ENCODE assay signal across 24 cellular contexts in the genomic region with DNA sequence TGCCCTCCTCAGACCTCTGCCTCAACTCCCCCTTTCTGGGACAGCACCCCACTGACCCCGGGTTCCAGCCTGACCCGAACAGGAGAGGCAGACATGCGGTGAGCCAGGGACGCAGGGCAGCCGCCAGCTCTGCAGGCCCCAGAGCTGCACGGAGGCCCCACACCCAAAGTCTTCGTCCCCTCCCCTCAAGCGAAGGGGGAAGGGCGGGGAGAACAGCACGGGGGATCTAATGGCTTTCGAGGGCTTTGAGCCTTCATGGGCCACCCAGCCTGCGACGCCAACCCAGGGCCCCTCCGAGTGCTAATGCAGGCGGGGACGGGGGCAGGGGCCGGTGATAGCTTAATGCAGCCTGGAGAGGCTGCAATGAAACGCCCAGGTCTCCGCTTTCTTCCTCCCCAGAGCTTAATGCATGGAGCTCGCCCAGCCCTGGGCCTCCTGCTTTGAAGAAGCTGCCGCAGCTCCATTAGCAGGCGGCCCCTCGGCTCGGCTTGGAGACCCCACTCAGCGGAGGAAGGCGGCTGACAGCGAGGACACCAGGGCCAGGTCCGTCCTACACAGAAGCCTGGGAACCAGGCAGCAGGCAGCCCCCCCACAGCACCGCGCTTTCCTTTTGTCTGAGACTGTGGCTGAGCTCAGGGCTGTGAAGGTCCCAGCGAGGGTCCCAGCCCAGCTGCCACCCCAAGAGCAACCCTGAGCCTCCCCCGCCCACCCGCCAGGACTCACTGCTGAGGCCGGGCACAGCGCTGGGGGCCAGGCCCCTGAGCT.
"Had no signal": no experiment of that assay in that cellular context is flagged by ENCODE, and none has a peak within 500 bp of the region (broad histone marks: within the 10 kb centered on the region; RNA-seq: fewer than 3 reads in every experiment).

No MANE protein-coding gene starts in this region.

- H3K4me1 Mint-ChIP-seq: memory B cell; natural killer cell; stimulated activated memory B cell treated with anti-CD40 and anti-IgM and Interleukin-4, amounts not matched to agents 10 μg/mL and 1 μg/mL and 100 μg/mL, for 72 hours had no signal

- FAIRE-seq: endothelial cell of umbilical vein, islet of Langerhans, pancreas had no signal

- H3K36me3 ChIP-seq: uterus had no signal

- DNase-seq: colonic mucosa; effector CD8-positive, alpha-beta T cell; foreskin keratinocyte; heart right ventricle; hippocampal formation; left cardiac atrium; natural killer cell; sigmoid colon; stimulated activated CD4-positive, alpha-beta T cell treated with anti-CD3 and anti-CD28 coated beads, Interleukin-4, amount 100 ng/mL, for 4 hours; transverse colon; upper lobe of right lung; uterus had no signal

- H3K9me3 Mint-ChIP-seq: dendritic cell treated with granulocyte-macrophage colony-stimulating factor and Interleukin-4, amounts not matched to agents 40 ng/mL and 50 ng/mL, for 4 days; memory B cell; natural killer cell; stimulated activated memory B cell treated with anti-CD40 and anti-IgM and Interleukin-4, amounts not matched to agents 10 μg/mL and 1 μg/mL and 100 μg/mL, for 72 hours; stimulated activated naive CD8-positive, alpha-beta T cell treated with anti-CD3 and anti-CD28 coated beads, Interleukin-15, Interleukin-2, amounts not matched to agents 100 ng/mL and 50 ng/mL, for 24 hours had no signal

- H3K9me3 ChIP-seq: colonic mucosa, esophagus muscularis mucosa, gastroesophageal sphincter, heart right ventricle, neutrophil, pancreas, sigmoid colon, thoracic aorta, transverse colon, upper lobe of right lung, uterus had no signal

- H3K36me3 Mint-ChIP-seq: natural killer cell had no signal

- H3K27me3 Mint-ChIP-seq: dendritic cell treated with granulocyte-macrophage colony-stimulating factor and Interleukin-4, amounts not matched to agents 40 ng/mL and 50 ng/mL, for 4 days; memory B cell; stimulated activated memory B cell treated with anti-CD40 and anti-IgM and Interleukin-4, amounts not matched to agents 10 μg/mL and 1 μg/mL and 100 μg/mL, for 72 hours; stimulated activated naive CD8-positive, alpha-beta T cell treated with anti-CD3 and anti-CD28 coated beads, Interleukin-15, Interleukin-2, amounts not matched to agents 100 ng/mL and 50 ng/mL, for 24 hours had no signal

- ATAC-seq: foreskin keratinocyte; gastroesophageal sphincter; heart right ventricle; left cardiac atrium; natural killer cell; pancreas; stimulated activated memory B cell treated with anti-CD40 and anti-IgM and Interleukin-4, amounts not matched to agents 10 μg/mL and 1 μg/mL and 100 μg/mL, for 72 hours; upper lobe of right lung had no signal

- H3K27ac Mint-ChIP-seq: dendritic cell treated with granulocyte-macrophage colony-stimulating factor and Interleukin-4, amounts not matched to agents 40 ng/mL and 50 ng/mL, for 4 days; memory B cell; stimulated activated memory B cell treated with anti-CD40 and anti-IgM and Interleukin-4, amounts not matched to agents 10 μg/mL and 1 μg/mL and 100 μg/mL, for 72 hours; stimulated activated naive CD8-positive, alpha-beta T cell treated with anti-CD3 and anti-CD28 coated beads, Interleukin-15, Interleukin-2, amounts not matched to agents 100 ng/mL and 50 ng/mL, for 24 hours had no signal

- H3K4me3 Mint-ChIP-seq: dendritic cell treated with granulocyte-macrophage colony-stimulating factor and Interleukin-4, amounts not matched to agents 40 ng/mL and 50 ng/mL, for 4 days; memory B cell; natural killer cell; stimulated activated memory B cell treated with anti-CD40 and anti-IgM and Interleukin-4, amounts not matched to agents 10 μg/mL and 1 μg/mL and 100 μg/mL, for 72 hours; stimulated activated naive CD8-positive, alpha-beta T cell treated with anti-CD3 and anti-CD28 coated beads, Interleukin-15, Interleukin-2, amounts not matched to agents 100 ng/mL and 50 ng/mL, for 24 hours had no signal

- H3K4me1 ChIP-seq: colonic mucosa, esophagus muscularis mucosa, foreskin keratinocyte, gastroesophageal sphincter, pancreas, sigmoid colon, transverse colon, upper lobe of right lung, uterus had no signal

- H3K27ac ChIP-seq: colonic mucosa, esophagus muscularis mucosa, foreskin keratinocyte, gastroesophageal sphincter, heart right ventricle, neutrophil, pancreas, sigmoid colon, thoracic aorta, transverse colon, upper lobe of right lung, uterus had no signal

- H3K4me3 ChIP-seq: colonic mucosa, esophagus muscularis mucosa, gastroesophageal sphincter, heart right ventricle, lung, pancreas, sigmoid colon, thoracic aorta, transverse colon, upper lobe of right lung, uterus had no signal

- H3K27me3 ChIP-seq: colonic mucosa, esophagus muscularis mucosa, foreskin keratinocyte, gastroesophageal sphincter, heart right ventricle, neutrophil, pancreas, sigmoid colon, transverse colon, upper lobe of right lung, uterus had no signal
